ENCODE assay signal across 1 cellular context in genomic region chr15:67080900-67081431, GRCh38.
TF ChIP-seq lines count a peak whose summit lies in the region.

No MANE protein-coding gene starts in this region.

TF ChIP-seq in K562, 482 proteins besides CTCF, POLR2A, EP300 and RAD21 (continued from another document and continues in another):
- peak; percentile 63 for TF ChIP-seq MGA (IDR thresholded peaks at IDR 0.05)
- TF ChIP-seq EGR1 (conservative IDR thresholded peaks at IDR 0.05), result peak; percentile 80
- 0 out of 2 replicates have a peak, but pooled peaks have one; percentile 12 for TF ChIP-seq ZNF384 (IDR thresholded peaks at IDR 0.05; ENCODE audit: low read depth, low read length)
- no peak for TF ChIP-seq SRSF3 (IDR thresholded peaks at IDR 0.05; ENCODE audit: insufficient read depth, low read length)
- TF ChIP-seq TFAP4 (CRISPR knock-in tag; IDR thresholded peaks at IDR 0.05; ENCODE audit: borderline replicate concordance), result peak; percentile 89
- no peak for TF ChIP-seq PCBP2 (IDR thresholded peaks at IDR 0.05; ENCODE audit: low read depth, low read length, poor library complexity, severe bottlenecking)
- no peak for TF ChIP-seq GTF2F1 (IDR thresholded peaks at IDR 0.05; ENCODE audit: low read depth, low read length)
- peak; percentile 55 for TF ChIP-seq DPF2 (IDR thresholded peaks at IDR 0.05)
- no peak for TF ChIP-seq GMEB1 (CRISPR knock-in tag; IDR thresholded peaks at IDR 0.05)
- TF ChIP-seq CTBP1 (IDR thresholded peaks at IDR 0.05; ENCODE audit: borderline replicate concordance), result peak; percentile 78
- TF ChIP-seq ID3 (CRISPR knock-in tag; IDR thresholded peaks at IDR 0.05), result no peak
- peak; percentile 80; the same call in 1 of the 2 replicates for TF ChIP-seq ID3 (tag; IDR thresholded peaks at IDR 0.05)
- no peak for TF ChIP-seq HNRNPLL (IDR thresholded peaks at IDR 0.05; ENCODE audit: low read depth, low read length, poor library complexity, severe bottlenecking)
- no peak for TF ChIP-seq NR1H2 (CRISPR knock-in tag; IDR thresholded peaks at IDR 0.05)
- no peak for TF ChIP-seq SMARCA5 (IDR thresholded peaks at IDR 0.05)
- TF ChIP-seq PRMT5 (CRISPR knock-in tag; IDR thresholded peaks at IDR 0.05), result no peak
- peak; percentile 58; the same call in 1 of the 2 replicates for TF ChIP-seq TCF3 (CRISPR knock-in tag; IDR thresholded peaks at IDR 0.05)
- TF ChIP-seq ETV6 (IDR thresholded peaks at IDR 0.05; ENCODE audit: borderline replicate concordance in 1 of 2, low read depth in 2 of 2, low read length in 1 of 2), result no peak
- no peak for TF ChIP-seq ETV6 (CRISPR knock-in tag; IDR thresholded peaks at IDR 0.05; ENCODE audit: borderline replicate concordance)
- no peak for TF ChIP-seq ZNF239 (CRISPR knock-in tag; IDR thresholded peaks at IDR 0.05)
- no peak for TF ChIP-seq XRCC4 (IDR thresholded peaks at IDR 0.05; ENCODE audit: extremely low read depth, insufficient read depth, insufficient read length)
- TF ChIP-seq BHLHE40 (IDR thresholded peaks at IDR 0.05; ENCODE audit: low read length), result peak; percentile 76
- TF ChIP-seq TRIM25 (IDR thresholded peaks at IDR 0.05; ENCODE audit: borderline replicate concordance), result no peak
- no peak for TF ChIP-seq GTF2B (IDR thresholded peaks at IDR 0.05; ENCODE audit: extremely low read depth, insufficient read length)
- no peak for TF ChIP-seq MLX (CRISPR knock-in tag; conservative IDR thresholded peaks at IDR 0.05)
- TF ChIP-seq TFAM (CRISPR knock-in tag; conservative IDR thresholded peaks at IDR 0.05), result no peak
- no peak for TF ChIP-seq SRF (CRISPR knock-in tag; IDR thresholded peaks at IDR 0.05)
- TF ChIP-seq ZNF324 (CRISPR knock-in tag; IDR thresholded peaks at IDR 0.05), result no peak
- no peak for TF ChIP-seq HDAC1 (IDR thresholded peaks at IDR 0.05)
- peak; percentile 80; the same call in 1 of the 2 replicates for TF ChIP-seq ZNF395 (CRISPR knock-in tag; IDR thresholded peaks at IDR 0.05)
- 0 out of 4 replicates have a peak, but pooled peaks of 1 of the 2 experiments have one; percentile 43 for TF ChIP-seq MNT (conservative IDR thresholded peaks at IDR 0.05)
- TF ChIP-seq CBX3 (IDR thresholded peaks at IDR 0.05; ENCODE audit: borderline replicate concordance in 1 of 2, low read length in 2 of 2), result no peak
- TF ChIP-seq HNRNPH1 (optimal IDR thresholded peaks at IDR 0.05; ENCODE audit: low read depth, low read length), result no peak
- TF ChIP-seq ZNF263 (CRISPR knock-in tag; IDR thresholded peaks at IDR 0.05; ENCODE audit: borderline replicate concordance), result peak; percentile 32; the same call in 1 of the 2 replicates
- TF ChIP-seq ZBTB2 (IDR thresholded peaks at IDR 0.05), result peak; percentile 33; the same call in 1 of the 2 replicates
- TF ChIP-seq CBX1 (IDR thresholded peaks at IDR 0.05; ENCODE audit: low read depth), result 0 out of 2 replicates have a peak, but pooled peaks have one; percentile 37
